Comparison of ENCODE assay signal across 1 cellular context in the genomic region with DNA sequence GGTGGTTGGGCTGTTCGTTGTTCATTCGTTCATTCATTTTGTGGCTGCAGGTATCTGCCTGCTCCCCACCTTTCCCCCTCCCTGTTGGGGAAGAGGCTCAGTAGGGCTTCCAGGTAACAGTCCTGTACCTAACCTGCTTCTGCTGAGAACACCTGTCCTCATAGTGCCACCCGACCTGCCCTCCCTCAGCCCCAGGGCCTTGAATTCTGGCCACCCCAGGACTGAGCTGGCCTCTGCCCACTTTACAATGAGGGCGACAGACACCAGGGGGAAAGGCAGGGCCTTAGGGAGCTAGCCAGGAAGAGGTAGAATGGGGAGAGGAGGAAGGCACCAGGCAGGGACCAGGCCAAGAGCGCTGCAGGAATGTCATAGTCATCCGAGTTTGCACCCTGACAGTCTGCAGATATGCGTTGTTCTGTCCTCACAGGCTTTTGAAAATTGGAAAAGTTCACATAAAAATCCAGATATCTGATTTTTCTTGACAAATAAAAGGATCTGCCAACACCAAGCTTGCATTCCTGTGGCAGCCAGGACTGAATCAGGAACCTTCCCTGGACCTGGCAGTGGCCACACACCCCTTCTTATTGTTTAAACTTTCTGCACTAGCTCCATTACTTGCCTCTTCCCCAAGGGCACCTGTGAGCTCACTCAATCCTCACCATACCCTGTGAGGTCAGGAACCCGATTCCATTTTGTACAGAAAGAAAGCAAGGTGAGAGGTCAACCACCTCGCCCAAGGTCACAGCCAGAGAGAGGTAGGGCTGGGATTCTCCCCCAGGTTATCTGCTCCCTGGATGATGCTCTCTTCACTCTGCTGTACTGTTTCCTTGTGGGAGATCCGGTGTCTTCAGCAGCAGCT.
TF ChIP-seq lines count a peak whose summit lies in the region.

No MANE protein-coding gene starts in this region.

TF ChIP-seq in liver, 16 proteins besides CTCF, POLR2A, EP300 and RAD21 (continued from another document):
- TF ChIP-seq, protein P1, sequence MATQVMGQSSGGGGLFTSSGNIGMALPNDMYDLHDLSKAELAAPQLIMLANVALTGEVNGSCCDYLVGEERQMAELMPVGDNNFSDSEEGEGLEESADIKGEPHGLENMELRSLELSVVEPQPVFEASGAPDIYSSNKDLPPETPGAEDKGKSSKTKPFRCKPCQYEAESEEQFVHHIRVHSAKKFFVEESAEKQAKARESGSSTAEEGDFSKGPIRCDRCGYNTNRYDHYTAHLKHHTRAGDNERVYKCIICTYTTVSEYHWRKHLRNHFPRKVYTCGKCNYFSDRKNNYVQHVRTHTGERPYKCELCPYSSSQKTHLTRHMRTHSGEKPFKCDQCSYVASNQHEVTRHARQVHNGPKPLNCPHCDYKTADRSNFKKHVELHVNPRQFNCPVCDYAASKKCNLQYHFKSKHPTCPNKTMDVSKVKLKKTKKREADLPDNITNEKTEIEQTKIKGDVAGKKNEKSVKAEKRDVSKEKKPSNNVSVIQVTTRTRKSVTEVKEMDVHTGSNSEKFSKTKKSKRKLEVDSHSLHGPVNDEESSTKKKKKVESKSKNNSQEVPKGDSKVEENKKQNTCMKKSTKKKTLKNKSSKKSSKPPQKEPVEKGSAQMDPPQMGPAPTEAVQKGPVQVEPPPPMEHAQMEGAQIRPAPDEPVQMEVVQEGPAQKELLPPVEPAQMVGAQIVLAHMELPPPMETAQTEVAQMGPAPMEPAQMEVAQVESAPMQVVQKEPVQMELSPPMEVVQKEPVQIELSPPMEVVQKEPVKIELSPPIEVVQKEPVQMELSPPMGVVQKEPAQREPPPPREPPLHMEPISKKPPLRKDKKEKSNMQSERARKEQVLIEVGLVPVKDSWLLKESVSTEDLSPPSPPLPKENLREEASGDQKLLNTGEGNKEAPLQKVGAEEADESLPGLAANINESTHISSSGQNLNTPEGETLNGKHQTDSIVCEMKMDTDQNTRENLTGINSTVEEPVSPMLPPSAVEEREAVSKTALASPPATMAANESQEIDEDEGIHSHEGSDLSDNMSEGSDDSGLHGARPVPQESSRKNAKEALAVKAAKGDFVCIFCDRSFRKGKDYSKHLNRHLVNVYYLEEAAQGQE (IDR thresholded peaks at IDR 0.05) = no peak
- TF ChIP-seq NR2F2 (IDR thresholded peaks at IDR 0.05) (peak; percentile 42), RXRA (IDR thresholded peaks at IDR 0.05) (peak; percentile 71 to 86), TAF1 (conservative IDR thresholded peaks at IDR 0.05) (no peak), YY1 (IDR thresholded peaks at IDR 0.05) (peak; percentile 58), SP1 (IDR thresholded peaks at IDR 0.05) (peak; percentile 54), JUND (IDR thresholded peaks at IDR 0.05) (no peak), HNF4A (conservative IDR thresholded peaks at IDR 0.05) (peak; percentile 7 to 44)
